ENCODE assay signal across 1 cellular context in genomic region chr5:151027961-151028479, GRCh38.
TF ChIP-seq lines count a peak whose summit lies in the region.

No MANE protein-coding gene starts in this region.

TF ChIP-seq in K562, 482 proteins besides CTCF, POLR2A, EP300 and RAD21:
- no peak for TF ChIP-seq HOXB6 (CRISPR knock-in tag; IDR thresholded peaks at IDR 0.05; ENCODE audit: borderline replicate concordance)
- TF ChIP-seq ZFPM2 (CRISPR knock-in tag; IDR thresholded peaks at IDR 0.05), result no peak
- TF ChIP-seq LARP7 (IDR thresholded peaks at IDR 0.05), result no peak
- peak; percentile 21; the same call in 1 of the 2 replicates for TF ChIP-seq POLR2AphosphoS5 (IDR thresholded peaks at IDR 0.05; ENCODE audit: control insufficient read depth, insufficient read depth, low read depth, low read length)
- TF ChIP-seq FOS (IDR thresholded peaks at IDR 0.05; ENCODE audit: extremely low read depth, insufficient read length), result no peak
- no peak for TF ChIP-seq ZNF785 (CRISPR knock-in tag; IDR thresholded peaks at IDR 0.05)
- no peak for TF ChIP-seq ZBTB2 (IDR thresholded peaks at IDR 0.05)
- no peak for TF ChIP-seq HNRNPLL (IDR thresholded peaks at IDR 0.05; ENCODE audit: low read depth, low read length, poor library complexity, severe bottlenecking)
